In the genomic region with DNA sequence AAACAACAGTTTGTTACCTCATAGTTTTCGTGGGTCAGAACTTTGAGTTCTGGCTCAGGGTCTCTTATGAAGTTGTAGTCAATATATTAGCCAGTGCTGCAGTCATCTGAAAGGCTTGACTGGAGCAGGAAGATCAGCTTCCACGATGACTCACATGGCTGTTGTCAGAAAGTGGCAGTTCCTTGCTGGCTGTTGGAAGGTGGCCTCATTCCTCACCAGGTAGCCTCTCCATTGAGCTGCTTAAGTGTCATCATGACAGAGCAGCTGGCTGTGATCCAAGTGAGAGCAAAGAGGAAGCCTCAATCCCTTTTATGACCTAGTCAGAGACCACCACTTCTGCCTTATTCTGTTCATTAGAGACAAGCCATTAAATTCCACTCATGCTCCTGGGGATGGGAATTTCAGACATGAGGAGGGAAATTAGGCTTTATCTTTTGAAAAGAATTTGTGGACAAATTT, we compare ENCODE assay signal across 9 cellular contexts. TPM values are rescaled to one million over a fixed set of nuclear protein-coding genes. Genes with fewer than 3 reads are reported as not detected.
DNase-seq lines count a peak whose midpoint lies in the region; ATAC-seq and TF ChIP-seq lines count a peak whose summit lies in the region.
"Had no signal": no experiment of that assay in that cellular context is flagged by ENCODE, and none has a peak within 500 bp of the region (broad histone marks: within the 10 kb centered on the region; RNA-seq: fewer than 3 reads in every experiment).

No MANE protein-coding gene starts in this region.

- peaks cover 4% of the 10 kb centered on the region for H3K4me1 ChIP-seq in right cardiac atrium (ENCODE audit: control insufficient read depth, insufficient read depth, low read length)

- H3K9me3 Mint-ChIP-seq in type B pancreatic cell: no peaks in the 10 kb centered on the region
- H3K9me3 Mint-ChIP-seq: stimulated activated naive CD8-positive, alpha-beta T cell treated with anti-CD3 and anti-CD28 coated beads, Interleukin-15, amount 100 ng/mL, for 72 hours had no signal

- no peaks in the 10 kb centered on the region for H3K27me3 Mint-ChIP-seq in type B pancreatic cell
- H3K27me3 Mint-ChIP-seq: stimulated activated naive CD8-positive, alpha-beta T cell treated with anti-CD3 and anti-CD28 coated beads, Interleukin-15, amount 100 ng/mL, for 72 hours had no signal

- peaks cover 34% of the 10 kb centered on the region for H3K4me1 Mint-ChIP-seq in type B pancreatic cell (ENCODE audit: unreplicated experiment)

- H3K27me3 ChIP-seq in right cardiac atrium (ENCODE audit: control insufficient read depth, insufficient read depth): no peaks in the 10 kb centered on the region

- 33% methylated on average over 2 of the region's 2 CpGs for whole genome bisulfite sequencing in right cardiac atrium

- H3K4me3 ChIP-seq in right cardiac atrium (ENCODE audit: low read length): no peak overlapping the region

- DNase-seq in GDM1 (lab: John Stamatoyannopoulos, UW): peak; percentile 51
- DNase-seq in NCI-H1092 treated with DMSO at 0.1 percent for 48 hours (lab: John Stamatoyannopoulos, UW): peak; percentile 40
- peak; percentile 23 for DNase-seq in UCSD-AML1 (lab: John Stamatoyannopoulos, UW; ENCODE audit: unreplicated experiment)
- DNase-seq in right cardiac atrium: peak in 2 of 3 donors; percentile 50 to 66
- no peak for DNase-seq in type B pancreatic cell (ENCODE audit: extremely low spot score, unreplicated experiment)
- no peak for DNase-seq in activated effector memory CD4-positive, alpha-beta T cell treated with Interleukin-2 at 50 U/mL for 16 hours
- no peak for DNase-seq in activated CD4-positive, CD25-positive, alpha-beta regulatory T cell treated with anti-CD3 and anti-CD28 coated beads, Interleukin-2, amount 50 U/mL, for 72 hours

- H3K27ac Mint-ChIP-seq in type B pancreatic cell: peak overlapping the region; percentile 77

- intact Hi-C loops in right cardiac atrium (cut with DNase I): loop anchor here in 1 of 4 donors (10.0 kb wide), 1 partner anchor 122 kb away; no protein-coding TSS in a partner anchor

- TF ChIP-seq CTCF in type B pancreatic cell (conservative IDR thresholded peaks at IDR 0.05): no peak

- H3K9me3 ChIP-seq in right cardiac atrium (ENCODE audit: control insufficient read depth, low read length): no peaks in the 10 kb centered on the region

- peaks cover 4% of the 10 kb centered on the region for H3K36me3 Mint-ChIP-seq in type B pancreatic cell

- peak overlapping the region; percentile 81 for H3K27ac ChIP-seq in right cardiac atrium (ENCODE audit: low read length)

- H3K4me3 Mint-ChIP-seq in type B pancreatic cell: peak overlapping the region; percentile 48
- H3K4me3 Mint-ChIP-seq: stimulated activated naive CD8-positive, alpha-beta T cell treated with anti-CD3 and anti-CD28 coated beads, Interleukin-15, amount 100 ng/mL, for 72 hours had no signal

- ATAC-seq in right cardiac atrium: peak; percentile 72 to 75
- ATAC-seq in HG02884 (IDR thresholded peaks at IDR 0.05; ENCODE audit: unreplicated experiment): no peak
- ATAC-seq: stimulated activated naive CD8-positive, alpha-beta T cell treated with anti-CD3 and anti-CD28 coated beads, Interleukin-15, amount 100 ng/mL, for 72 hours had no signal

RNA-seq across cellular contexts. Expression of gene OSBPL9, which starts 5.6 kb away (rescaled TPM):
- total RNA-seq in right cardiac atrium (10 to 100 TPM; 55.3 to 68.8 (median 62.2) TPM), type B pancreatic cell (ENCODE audit: low replicate concordance) (84.9 and 88.3 TPM in 2 replicates)
- 46.1 TPM for polyA plus RNA-seq in right cardiac atrium

Comparison
In these comparisons a context has a peak if more than half of its experiments do, and no peak if none do; other contexts are left out.
1. DNase-seq: peak in GDM1 (single experiment), NCI-H1092 treated with DMSO at 0.1 percent for 48 hours (single experiment), UCSD-AML1 (single experiment) and right cardiac atrium (2 of 3); none in type B pancreatic cell (single experiment), activated effector memory CD4-positive, alpha-beta T cell treated with Interleukin-2 at 50 U/mL for 16 hours (single experiment) and activated CD4-positive, CD25-positive, alpha-beta regulatory T cell treated with anti-CD3 and anti-CD28 coated beads, Interleukin-2, amount 50 U/mL, for 72 hours (single experiment).